Comparison of ENCODE assay signal across 2 cellular contexts in the genomic region with DNA sequence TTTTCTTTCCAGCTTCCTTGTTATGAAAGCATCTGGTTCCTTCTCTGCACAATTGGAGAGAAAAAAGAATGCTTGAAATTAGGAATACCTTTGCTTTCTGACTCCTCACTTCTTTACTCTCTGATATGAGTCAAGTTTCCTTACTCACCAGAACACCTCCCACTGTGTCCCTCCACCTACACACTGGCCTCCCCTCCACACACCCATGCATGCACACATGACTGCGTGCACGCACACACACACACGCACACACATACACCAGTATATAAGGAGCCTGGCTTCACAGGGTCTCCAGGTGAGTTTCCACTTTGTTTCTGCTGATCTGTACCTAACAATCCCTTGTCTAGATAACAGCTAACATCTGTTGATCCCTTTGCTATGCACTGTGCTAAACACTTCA.
TF ChIP-seq lines count a peak whose summit lies in the region.

No MANE protein-coding gene starts in this region.

TF ChIP-seq in GM23338, 12 proteins besides CTCF, POLR2A, EP300 and RAD21 (continued from another document):
- TF ChIP-seq POLR2AphosphoS5 (IDR thresholded peaks at IDR 0.05; ENCODE audit: low read depth), result no peak

TF ChIP-seq in WTC11, 78 proteins besides CTCF, POLR2A, EP300 and RAD21 (continued from another document):
- TF ChIP-seq, protein P1, sequence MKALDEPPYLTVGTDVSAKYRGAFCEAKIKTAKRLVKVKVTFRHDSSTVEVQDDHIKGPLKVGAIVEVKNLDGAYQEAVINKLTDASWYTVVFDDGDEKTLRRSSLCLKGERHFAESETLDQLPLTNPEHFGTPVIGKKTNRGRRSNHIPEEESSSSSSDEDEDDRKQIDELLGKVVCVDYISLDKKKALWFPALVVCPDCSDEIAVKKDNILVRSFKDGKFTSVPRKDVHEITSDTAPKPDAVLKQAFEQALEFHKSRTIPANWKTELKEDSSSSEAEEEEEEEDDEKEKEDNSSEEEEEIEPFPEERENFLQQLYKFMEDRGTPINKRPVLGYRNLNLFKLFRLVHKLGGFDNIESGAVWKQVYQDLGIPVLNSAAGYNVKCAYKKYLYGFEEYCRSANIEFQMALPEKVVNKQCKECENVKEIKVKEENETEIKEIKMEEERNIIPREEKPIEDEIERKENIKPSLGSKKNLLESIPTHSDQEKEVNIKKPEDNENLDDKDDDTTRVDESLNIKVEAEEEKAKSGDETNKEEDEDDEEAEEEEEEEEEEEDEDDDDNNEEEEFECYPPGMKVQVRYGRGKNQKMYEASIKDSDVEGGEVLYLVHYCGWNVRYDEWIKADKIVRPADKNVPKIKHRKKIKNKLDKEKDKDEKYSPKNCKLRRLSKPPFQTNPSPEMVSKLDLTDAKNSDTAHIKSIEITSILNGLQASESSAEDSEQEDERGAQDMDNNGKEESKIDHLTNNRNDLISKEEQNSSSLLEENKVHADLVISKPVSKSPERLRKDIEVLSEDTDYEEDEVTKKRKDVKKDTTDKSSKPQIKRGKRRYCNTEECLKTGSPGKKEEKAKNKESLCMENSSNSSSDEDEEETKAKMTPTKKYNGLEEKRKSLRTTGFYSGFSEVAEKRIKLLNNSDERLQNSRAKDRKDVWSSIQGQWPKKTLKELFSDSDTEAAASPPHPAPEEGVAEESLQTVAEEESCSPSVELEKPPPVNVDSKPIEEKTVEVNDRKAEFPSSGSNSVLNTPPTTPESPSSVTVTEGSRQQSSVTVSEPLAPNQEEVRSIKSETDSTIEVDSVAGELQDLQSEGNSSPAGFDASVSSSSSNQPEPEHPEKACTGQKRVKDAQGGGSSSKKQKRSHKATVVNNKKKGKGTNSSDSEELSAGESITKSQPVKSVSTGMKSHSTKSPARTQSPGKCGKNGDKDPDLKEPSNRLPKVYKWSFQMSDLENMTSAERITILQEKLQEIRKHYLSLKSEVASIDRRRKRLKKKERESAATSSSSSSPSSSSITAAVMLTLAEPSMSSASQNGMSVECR (CRISPR knock-in tag; IDR thresholded peaks at IDR 0.05; ENCODE audit: borderline replicate concordance), result no peak
- TF ChIP-seq, protein P2, sequence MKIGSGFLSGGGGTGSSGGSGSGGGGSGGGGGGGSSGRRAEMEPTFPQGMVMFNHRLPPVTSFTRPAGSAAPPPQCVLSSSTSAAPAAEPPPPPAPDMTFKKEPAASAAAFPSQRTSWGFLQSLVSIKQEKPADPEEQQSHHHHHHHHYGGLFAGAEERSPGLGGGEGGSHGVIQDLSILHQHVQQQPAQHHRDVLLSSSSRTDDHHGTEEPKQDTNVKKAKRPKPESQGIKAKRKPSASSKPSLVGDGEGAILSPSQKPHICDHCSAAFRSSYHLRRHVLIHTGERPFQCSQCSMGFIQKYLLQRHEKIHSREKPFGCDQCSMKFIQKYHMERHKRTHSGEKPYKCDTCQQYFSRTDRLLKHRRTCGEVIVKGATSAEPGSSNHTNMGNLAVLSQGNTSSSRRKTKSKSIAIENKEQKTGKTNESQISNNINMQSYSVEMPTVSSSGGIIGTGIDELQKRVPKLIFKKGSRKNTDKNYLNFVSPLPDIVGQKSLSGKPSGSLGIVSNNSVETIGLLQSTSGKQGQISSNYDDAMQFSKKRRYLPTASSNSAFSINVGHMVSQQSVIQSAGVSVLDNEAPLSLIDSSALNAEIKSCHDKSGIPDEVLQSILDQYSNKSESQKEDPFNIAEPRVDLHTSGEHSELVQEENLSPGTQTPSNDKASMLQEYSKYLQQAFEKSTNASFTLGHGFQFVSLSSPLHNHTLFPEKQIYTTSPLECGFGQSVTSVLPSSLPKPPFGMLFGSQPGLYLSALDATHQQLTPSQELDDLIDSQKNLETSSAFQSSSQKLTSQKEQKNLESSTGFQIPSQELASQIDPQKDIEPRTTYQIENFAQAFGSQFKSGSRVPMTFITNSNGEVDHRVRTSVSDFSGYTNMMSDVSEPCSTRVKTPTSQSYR (CRISPR knock-in tag; IDR thresholded peaks at IDR 0.05), result no peak
- TF ChIP-seq TP53 (CRISPR knock-in tag; IDR thresholded peaks at IDR 0.05), result no peak
- TF ChIP-seq, protein P3, sequence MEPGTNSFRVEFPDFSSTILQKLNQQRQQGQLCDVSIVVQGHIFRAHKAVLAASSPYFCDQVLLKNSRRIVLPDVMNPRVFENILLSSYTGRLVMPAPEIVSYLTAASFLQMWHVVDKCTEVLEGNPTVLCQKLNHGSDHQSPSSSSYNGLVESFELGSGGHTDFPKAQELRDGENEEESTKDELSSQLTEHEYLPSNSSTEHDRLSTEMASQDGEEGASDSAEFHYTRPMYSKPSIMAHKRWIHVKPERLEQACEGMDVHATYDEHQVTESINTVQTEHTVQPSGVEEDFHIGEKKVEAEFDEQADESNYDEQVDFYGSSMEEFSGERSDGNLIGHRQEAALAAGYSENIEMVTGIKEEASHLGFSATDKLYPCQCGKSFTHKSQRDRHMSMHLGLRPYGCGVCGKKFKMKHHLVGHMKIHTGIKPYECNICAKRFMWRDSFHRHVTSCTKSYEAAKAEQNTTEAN (CRISPR knock-in tag; IDR thresholded peaks at IDR 0.05), result no peak
- TF ChIP-seq GABPB1 (CRISPR knock-in tag; IDR thresholded peaks at IDR 0.05), result no peak
- TF ChIP-seq, protein P4, sequence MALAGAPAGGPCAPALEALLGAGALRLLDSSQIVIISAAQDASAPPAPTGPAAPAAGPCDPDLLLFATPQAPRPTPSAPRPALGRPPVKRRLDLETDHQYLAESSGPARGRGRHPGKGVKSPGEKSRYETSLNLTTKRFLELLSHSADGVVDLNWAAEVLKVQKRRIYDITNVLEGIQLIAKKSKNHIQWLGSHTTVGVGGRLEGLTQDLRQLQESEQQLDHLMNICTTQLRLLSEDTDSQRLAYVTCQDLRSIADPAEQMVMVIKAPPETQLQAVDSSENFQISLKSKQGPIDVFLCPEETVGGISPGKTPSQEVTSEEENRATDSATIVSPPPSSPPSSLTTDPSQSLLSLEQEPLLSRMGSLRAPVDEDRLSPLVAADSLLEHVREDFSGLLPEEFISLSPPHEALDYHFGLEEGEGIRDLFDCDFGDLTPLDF (CRISPR knock-in tag; IDR thresholded peaks at IDR 0.05), result no peak
- TF ChIP-seq ETV6 (CRISPR knock-in tag; IDR thresholded peaks at IDR 0.05), result no peak
- no peak for TF ChIP-seq MYBL2 (CRISPR knock-in tag; IDR thresholded peaks at IDR 0.05)
- TF ChIP-seq, protein P5, sequence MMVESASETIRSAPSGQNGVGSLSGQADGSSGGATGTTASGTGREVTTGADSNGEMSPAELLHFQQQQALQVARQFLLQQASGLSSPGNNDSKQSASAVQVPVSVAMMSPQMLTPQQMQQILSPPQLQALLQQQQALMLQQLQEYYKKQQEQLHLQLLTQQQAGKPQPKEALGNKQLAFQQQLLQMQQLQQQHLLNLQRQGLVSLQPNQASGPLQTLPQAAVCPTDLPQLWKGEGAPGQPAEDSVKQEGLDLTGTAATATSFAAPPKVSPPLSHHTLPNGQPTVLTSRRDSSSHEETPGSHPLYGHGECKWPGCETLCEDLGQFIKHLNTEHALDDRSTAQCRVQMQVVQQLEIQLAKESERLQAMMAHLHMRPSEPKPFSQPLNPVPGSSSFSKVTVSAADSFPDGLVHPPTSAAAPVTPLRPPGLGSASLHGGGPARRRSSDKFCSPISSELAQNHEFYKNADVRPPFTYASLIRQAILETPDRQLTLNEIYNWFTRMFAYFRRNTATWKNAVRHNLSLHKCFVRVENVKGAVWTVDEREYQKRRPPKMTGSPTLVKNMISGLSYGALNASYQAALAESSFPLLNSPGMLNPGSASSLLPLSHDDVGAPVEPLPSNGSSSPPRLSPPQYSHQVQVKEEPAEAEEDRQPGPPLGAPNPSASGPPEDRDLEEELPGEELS (CRISPR knock-in tag; IDR thresholded peaks at IDR 0.05), result no peak
- no peak for TF ChIP-seq ZNF121 (CRISPR knock-in tag; IDR thresholded peaks at IDR 0.05)
- TF ChIP-seq CREM (CRISPR knock-in tag; IDR thresholded peaks at IDR 0.05), result no peak
- TF ChIP-seq, protein P6, sequence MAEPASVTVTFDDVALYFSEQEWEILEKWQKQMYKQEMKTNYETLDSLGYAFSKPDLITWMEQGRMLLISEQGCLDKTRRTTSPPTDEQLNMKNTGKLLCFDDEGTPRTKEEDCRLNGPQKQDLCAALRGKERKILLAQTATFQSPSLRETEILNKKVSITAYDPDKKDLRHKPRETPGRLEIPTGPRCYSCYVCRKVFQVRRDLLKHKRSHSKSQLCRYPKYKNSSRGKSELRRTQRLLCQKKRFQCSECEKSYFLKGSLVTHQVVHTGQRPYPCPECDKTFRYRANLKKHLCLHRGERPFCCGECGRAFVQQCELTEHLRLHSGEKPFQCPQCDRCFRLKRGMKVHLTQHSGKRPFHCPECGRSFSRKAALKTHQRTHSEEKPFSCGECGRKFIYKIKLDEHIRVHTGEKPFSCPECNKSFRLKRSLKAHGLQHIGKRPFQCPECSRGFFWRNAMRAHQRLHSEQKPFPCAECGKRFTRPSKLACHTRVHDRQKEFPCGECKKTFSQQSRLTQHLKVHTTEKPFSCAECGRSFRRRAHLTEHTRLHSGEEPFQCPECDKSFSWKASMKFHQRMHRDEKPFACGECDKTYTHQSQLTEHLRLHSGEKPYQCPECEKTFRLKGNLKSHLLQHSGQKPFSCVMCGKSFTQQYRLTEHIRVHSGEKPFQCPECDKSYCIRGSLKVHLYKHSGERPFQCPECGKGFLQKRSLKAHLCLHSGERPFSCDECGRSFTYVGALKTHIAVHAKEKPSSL (CRISPR knock-in tag; conservative IDR thresholded peaks at IDR 0.05), result no peak
- no peak for TF ChIP-seq ZNF232 (CRISPR knock-in tag; IDR thresholded peaks at IDR 0.05)
